8 cellular contexts compared by ENCODE assay signal in genomic region chr12:102120564-102120873, GRCh38. TPM values are rescaled to one million over a fixed set of nuclear protein-coding genes. Genes with fewer than 3 reads are reported as not detected.
DNase-seq lines count a peak whose midpoint lies in the region; ATAC-seq and TF ChIP-seq lines count a peak whose summit lies in the region.

No MANE protein-coding gene starts in this region.

- peak; percentile 35 for DNase-seq in LoVo (ENCODE audit: low spot score)
- no peak for DNase-seq in osteoblast (ENCODE audit: insufficient read length, low spot score, missing footprints)
- no peak for DNase-seq in retina
- no peak for DNase-seq in stimulated activated CD4-positive, alpha-beta T cell treated with anti-CD3 and anti-CD28 coated beads, Interleukin-12 subunit alpha, Interleukin-12 subunit beta, amount 100 ng/mL, for 4 hours

- H3K4me1 ChIP-seq in endocrine pancreas (ENCODE audit: control insufficient read depth, insufficient read depth, low read length) (peaks cover 7% of the 10 kb centered on the region), osteoblast (ENCODE audit: insufficient read depth, low read length) (peaks cover 18% of the 10 kb centered on the region)

- no peaks in the 10 kb centered on the region for H4K20me1 ChIP-seq in osteoblast (ENCODE audit: insufficient read depth, low read length)

- H3K4me2 ChIP-seq in osteoblast (ENCODE audit: insufficient read depth, low read length): peak overlapping the region; percentile 89

- no peak for TF ChIP-seq CTCF in osteoblast (IDR thresholded peaks at IDR 0.05; ENCODE audit: extremely low read depth, low read depth, low read length)

- H3K79me2 ChIP-seq in osteoblast (ENCODE audit: insufficient read depth, low read length): peaks cover 48% of the 10 kb centered on the region

- H3K27ac ChIP-seq in osteoblast (ENCODE audit: low read depth, low read length): peak overlapping the region; percentile 80

- H3K27me3 ChIP-seq in endocrine pancreas (ENCODE audit: control insufficient read depth, insufficient read depth, low read length) (no peaks in the 10 kb centered on the region), osteoblast (ENCODE audit: insufficient read depth, low read length) (no peaks in the 10 kb centered on the region)

- H3K36me3 ChIP-seq in endocrine pancreas (ENCODE audit: control insufficient read depth, insufficient read depth, low read length): no peaks in the 10 kb centered on the region
- H3K36me3 ChIP-seq in osteoblast (ENCODE audit: insufficient read depth, low read length): peaks cover 17% of the 10 kb centered on the region

- peak overlapping the region; percentile 96 for H3K4me3 ChIP-seq in GM08714 (ENCODE audit: low read length)
- peak overlapping the region; percentile 62 for H3K4me3 ChIP-seq in endocrine pancreas (ENCODE audit: control insufficient read depth, insufficient read depth, low read length)
- H3K4me3 ChIP-seq in osteoblast (ENCODE audit: insufficient read depth, low read length): peak overlapping the region; percentile 87

- H3K9me3 ChIP-seq in endocrine pancreas (ENCODE audit: control insufficient read depth, low read length): no peaks in the 10 kb centered on the region
- no peaks in the 10 kb centered on the region for H3K9me3 ChIP-seq in osteoblast (ENCODE audit: low read depth, low read length)

- ATAC-seq in esophagus mucosa: no peak
- no peak for ATAC-seq in GM21381 (IDR thresholded peaks at IDR 0.05; ENCODE audit: unreplicated experiment)

- peak overlapping the region; percentile 5 for H3K9ac ChIP-seq in endocrine pancreas (ENCODE audit: control insufficient read depth, insufficient read depth, low read length)

- peak overlapping the region; percentile 100 for H2AFZ ChIP-seq in osteoblast (ENCODE audit: low read length)

RNA-seq across cellular contexts. Expression of gene PARPBP, which starts 0.5 kb away (rescaled TPM):
- total RNA-seq in osteoblast (5.8 and 6.5 TPM in 2 replicates), esophagus mucosa (10.4 TPM)

RNA-seq across cellular contexts. Expression of gene NUP37, which starts 0.6 kb away (rescaled TPM):
- total RNA-seq in osteoblast (24.6 and 25.3 TPM in 2 replicates), esophagus mucosa (33.7 TPM)

RNA-seq across cellular contexts. Expression of gene WASHC3, which starts 58.7 kb away (rescaled TPM):
- total RNA-seq in osteoblast: 113 and 136 TPM in 2 replicates
- 30.1 TPM for total RNA-seq in esophagus mucosa
